ENCODE assay signal across 8 cellular contexts in genomic region chr9:111399772-111400563, GRCh38.
A peak's percentile ranks its signal among the peaks of the same experiment; 100 is the strongest.
DNase-seq lines count a peak whose midpoint lies in the region; ATAC-seq and TF ChIP-seq lines count a peak whose summit lies in the region.

No MANE protein-coding gene starts in this region.

- H3K4me1 ChIP-seq in Caco-2 (no peaks in the 10 kb centered on the region), thyroid gland (no peaks in the 10 kb centered on the region), gastroesophageal sphincter (no peaks in the 10 kb centered on the region)

- H3K36me3 ChIP-seq in Caco-2 (ENCODE audit: control insufficient read depth, insufficient read depth, low read length) (peaks cover 1% of the 10 kb centered on the region; the same call in 1 of the 2 replicates), thyroid gland (peaks cover 37 to 59% of the 10 kb centered on the region in 2 donors), gastroesophageal sphincter (peaks cover 7 to 93% of the 10 kb centered on the region in 2 donors)

- peaks cover 28% of the 10 kb centered on the region for H3K9me3 Mint-ChIP-seq in Caco-2 (ENCODE audit: unreplicated experiment)

- no peaks in the 10 kb centered on the region for H3K27me3 Mint-ChIP-seq in Caco-2 (ENCODE audit: insufficient read depth, unreplicated experiment)

- peak; percentile 64 to 66 for DNase-seq in Caco-2
- DNase-seq in HCEC 1CT, result peak; percentile 17
- DNase-seq in SK-MEL-5 (ENCODE audit: low read depth, low spot score), result peak; percentile 52
- peak; percentile 47 for DNase-seq in iPS-NIHi11 (ENCODE audit: low spot score)
- no peak for DNase-seq in thyroid gland
- no peak for DNase-seq in stimulated activated CD4-positive, alpha-beta T cell treated with anti-CD3 and anti-CD28 coated beads, Interleukin-4, amount 100 ng/mL, for 24 hours

- TF ChIP-seq EP300 in gastroesophageal sphincter (IDR thresholded peaks at IDR 0.05), result no peak

- H3K9me3 ChIP-seq in Caco-2 (peaks cover 14% of the 10 kb centered on the region), thyroid gland (no peaks in the 10 kb centered on the region), gastroesophageal sphincter (peaks cover 0 to 18% (median 0%) of the 10 kb centered on the region in 3 donors)

- H3K4me3 Mint-ChIP-seq in Caco-2 (ENCODE audit: unreplicated experiment), result no peak overlapping the region

- H3K27me3 ChIP-seq in Caco-2 (replicated peaks; ENCODE audit: control insufficient read depth, insufficient read depth, low read length) (no peaks in the 10 kb centered on the region), thyroid gland (no peaks in the 10 kb centered on the region), gastroesophageal sphincter (no peaks in the 10 kb centered on the region)

- H3K36me3 Mint-ChIP-seq in Caco-2 (ENCODE audit: insufficient read depth, unreplicated experiment), result peaks cover 80% of the 10 kb centered on the region

- TF ChIP-seq CTCF in Caco-2 (IDR thresholded peaks at IDR 0.05; ENCODE audit: insufficient read depth in 1 of 2, low read depth in 1 of 2, low read length in 1 of 2, severe bottlenecking in 1 of 2, unreplicated experiment in 1 of 2) (peak; percentile 66 to 70), thyroid gland (IDR thresholded peaks at IDR 0.05) (peak in 1 of 6 experiments; percentile 25), gastroesophageal sphincter (IDR thresholded peaks at IDR 0.05) (no peak)

- TF ChIP-seq POLR2A in thyroid gland (IDR thresholded peaks at IDR 0.05), result no peak
- no peak for TF ChIP-seq POLR2A in gastroesophageal sphincter (IDR thresholded peaks at IDR 0.05)

- intact Hi-C loops in Caco-2 (cut with micrococcal nuclease; ENCODE audit: unreplicated experiment), result loop anchor here (1.0 to 2.0 kb wide), 2 partner anchors 101 to 361 kb away; partner anchors contain the start of gene LPAR1
- intact Hi-C loops in thyroid gland (cut with DNase I), result no loop called here

- peaks cover 12% of the 10 kb centered on the region for H3K4me1 Mint-ChIP-seq in Caco-2 (ENCODE audit: low read depth, unreplicated experiment)

- H3K4me3 ChIP-seq in Caco-2 (ENCODE audit: low read depth, low read length) (no peak overlapping the region), thyroid gland (replicated peaks in 1 of 3) (no peak overlapping the region), gastroesophageal sphincter (no peak overlapping the region)

- peak overlapping the region; percentile 68 for H3K27ac Mint-ChIP-seq in Caco-2 (ENCODE audit: unreplicated experiment)

- WGBS in thyroid gland, 2 donors, result 85 to 86% methylated on average over 4 of the region's 4 CpGs
- 92 to 96% methylated on average over 2 to 3 of the region's 4 CpGs for WGBS in gastroesophageal sphincter (ENCODE audit: low coverage in 1 of 2), 2 donors

- no TSS peak for BruUV-seq in Caco-2 (replicated peaks; lab: Mats Ljungman, UMichigan)

- CTCF ChIA-PET in Caco-2 (lab: Charles Lee), result no interaction called here

- in situ Hi-C loops in SK-MEL-5 (cut with HindIII; ENCODE audit: low pct_unique_long_range_greater_than_20kb, low sequenced_read_pairs), result no loop called here

- POLR2A ChIA-PET in Caco-2 (lab: Charles Lee), result no interaction called here

- H3K27ac ChIP-seq in thyroid gland (no peak overlapping the region), gastroesophageal sphincter (no peak overlapping the region)

- ATAC-seq in gastroesophageal sphincter (no peak), HG02571 (IDR thresholded peaks at IDR 0.05; ENCODE audit: unreplicated experiment) (no peak)

Comparison
In these comparisons a context has a peak if more than half of its experiments do, and no peak if none do; other contexts are left out.
1. DNase-seq: peak in Caco-2 (2 of 2), HCEC 1CT (single experiment), SK-MEL-5 (single experiment) and iPS-NIHi11 (single experiment); none in thyroid gland (0 of 2) and stimulated activated CD4-positive, alpha-beta T cell treated with anti-CD3 and anti-CD28 coated beads, Interleukin-4, amount 100 ng/mL, for 24 hours (single experiment).
2. CTCF ChIP-seq: peak in Caco-2 (2 of 2); none in gastroesophageal sphincter (0 of 4).